Comparison of ENCODE assay signal across 23 cellular contexts in the genomic region with DNA sequence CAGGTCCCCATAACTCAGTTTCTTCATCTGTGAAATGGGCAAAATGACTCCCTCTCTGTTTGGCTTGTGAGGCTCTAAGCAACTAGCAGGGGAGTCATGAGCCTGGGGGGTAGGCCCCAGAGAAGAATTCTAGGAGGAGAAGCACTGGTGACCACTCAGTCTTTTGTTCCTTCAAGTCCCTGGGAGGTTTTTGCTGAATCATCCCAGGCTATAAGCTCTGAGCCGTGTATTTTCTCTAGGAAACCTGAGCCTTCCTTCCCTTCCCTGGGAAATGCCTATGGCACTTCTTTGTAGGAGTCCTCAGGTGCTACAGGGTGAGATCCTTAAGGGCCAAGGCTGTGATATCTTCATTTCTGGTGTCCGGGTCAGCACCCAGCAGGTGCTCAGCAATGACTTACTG. TPM values are rescaled to one million over a fixed set of nuclear protein-coding genes. Genes with fewer than 3 reads are reported as not detected.
DNase-seq lines count a peak whose midpoint lies in the region; ATAC-seq and TF ChIP-seq lines count a peak whose summit lies in the region.
"Had no signal": no experiment of that assay in that cellular context is flagged by ENCODE, and none has a peak within 500 bp of the region (broad histone marks: within the 10 kb centered on the region; RNA-seq: fewer than 3 reads in every experiment).

No MANE protein-coding gene starts in this region.

- no peaks in the 10 kb centered on the region for H3K36me3 Mint-ChIP-seq in GM23338 (ENCODE audit: low read depth)
- H3K36me3 Mint-ChIP-seq: CD4-positive, CD25-positive, alpha-beta regulatory T cell had no signal

- H2AK5ac ChIP-seq in IMR-90 (ENCODE audit: low read depth, low read length): no peak overlapping the region

- TF ChIP-seq RAD21 in IMR-90 (IDR thresholded peaks at IDR 0.05; ENCODE audit: low read length): no peak

- H3K9me2 ChIP-seq in GM23338 (ENCODE audit: insufficient read depth): no peaks in the 10 kb centered on the region

- H3K9ac ChIP-seq in IMR-90 (ENCODE audit: low read depth, low read length): no peak overlapping the region

- H3K27me3 Mint-ChIP-seq in GM23338 (ENCODE audit: insufficient read depth, low read depth, poor library complexity): peaks cover 26% of the 10 kb centered on the region

- no peak overlapping the region for H2BK5ac ChIP-seq in IMR-90 (ENCODE audit: low read depth, low read length, poor library complexity, severe bottlenecking)

- H4K5ac ChIP-seq in IMR-90 (ENCODE audit: low read depth, low read length): no peak overlapping the region

- TF ChIP-seq CTCF in GM23338 (conservative IDR thresholded peaks at IDR 0.05; ENCODE audit: low read depth in 2 of 2) (no peak), IMR-90 (conservative IDR thresholded peaks at IDR 0.05; ENCODE audit: low read depth, low read length) (no peak)

- POLR2A ChIA-PET in IMR-90 (lab: Charles Lee; ENCODE audit: unreplicated experiment): no interaction called here

- in situ Hi-C loops in IMR-90 (cut with MboI; ENCODE audit: low sequenced_read_pairs): no loop called here

- no peaks in the 10 kb centered on the region for H3F3A ChIP-seq in GM23338 (replicated peaks; ENCODE audit: low read depth)

- H2BK15ac ChIP-seq in IMR-90 (ENCODE audit: low read depth, low read length): no peak overlapping the region

- no peak overlapping the region for H2BK20ac ChIP-seq in IMR-90 (ENCODE audit: low read depth, low read length)

- H3K4me1 ChIP-seq in GM23338 (ENCODE audit: insufficient read depth): peaks cover 30% of the 10 kb centered on the region
- H3K4me1 ChIP-seq in IMR-90 (ENCODE audit: control insufficient read depth, insufficient read depth, low read length): no peaks in the 10 kb centered on the region
- H3K4me1 ChIP-seq: Caco-2, HAP-1 had no signal

- H3K27ac ChIP-seq in GM23338 (ENCODE audit: low read depth) (no peak overlapping the region), IMR-90 (ENCODE audit: insufficient read depth, low read length) (no peak overlapping the region), cingulate gyrus (ENCODE audit: low read depth, low read length) (peak overlapping the region; percentile 3)

- no peak for TF ChIP-seq POLR2A in IMR-90 (IDR thresholded peaks at IDR 0.05; ENCODE audit: low read depth, low read length)

- H3K9me3 Mint-ChIP-seq in GM23338: no peaks in the 10 kb centered on the region

- H2AFZ ChIP-seq in GM23338 (peak overlapping the region; percentile 23; the same call in 1 of the 2 replicates), IMR-90 (replicated peaks; ENCODE audit: low read length, poor library complexity) (no peak overlapping the region)

- H3K9me1 ChIP-seq in IMR-90 (ENCODE audit: insufficient read depth, low read length): no peaks in the 10 kb centered on the region

- CTCF ChIA-PET in IMR-90 (lab: Yijun Ruan, JAX): no interaction called here

- H3K4me2 ChIP-seq in GM23338: no peak overlapping the region
- no peak overlapping the region for H3K4me2 ChIP-seq in IMR-90 (ENCODE audit: low read depth, low read length)

- H3K18ac ChIP-seq in IMR-90 (ENCODE audit: low read depth, low read length): no peak overlapping the region

- H3K79me2 ChIP-seq in GM23338 (replicated peaks; ENCODE audit: insufficient read depth): no peaks in the 10 kb centered on the region

- no peak overlapping the region for H3K4me3 Mint-ChIP-seq in GM23338
- H3K4me3 Mint-ChIP-seq: B cell; CD4-positive, CD25-positive, alpha-beta regulatory T cell had no signal

- no peak overlapping the region for H3K4ac ChIP-seq in IMR-90 (ENCODE audit: low read depth, low read length)

- H3K9me3 ChIP-seq in IMR-90 (ENCODE audit: control insufficient read depth, insufficient read depth, low read length): no peaks in the 10 kb centered on the region
- H3K9me3 ChIP-seq: Caco-2, HAP-1 had no signal

- intact Hi-C loops in IMR-90 (cut with micrococcal nuclease): no loop called here

- H3K14ac ChIP-seq in IMR-90 (replicated peaks; ENCODE audit: low read depth, low read length): no peak overlapping the region

- H4K91ac ChIP-seq in IMR-90 (ENCODE audit: insufficient read depth, low read depth, low read length): no peak overlapping the region

- peak; percentile 44 for DNase-seq in GM23338 (ENCODE audit: low spot score)
- no peak for DNase-seq in IMR-90
- DNase-seq in renal cortical epithelial cell (ENCODE audit: low read depth): peak; percentile 32
- no peak for DNase-seq in NCI-H510A (lab: John Stamatoyannopoulos, UW)
- DNase-seq in left lobe of liver (ENCODE audit: low spot score): no peak
- DNase-seq: Caco-2; CD4-positive, CD25-positive, alpha-beta regulatory T cell; MV-4-11; NCI-H1417; NCI-H187 treated with DMSO at 0.1 percent for 48 hours; NCI-H2171; NCI-H446; NCI-H774; SW 1271 had no signal

- H3K4me3 ChIP-seq in GM23338: no peak overlapping the region
- no peak overlapping the region for H3K4me3 ChIP-seq in IMR-90 (ENCODE audit: insufficient read depth, low read depth, low read length)
- H3K4me3 ChIP-seq: HAP-1 had no signal

- no peak overlapping the region for H2AK9ac ChIP-seq in IMR-90 (replicated peaks; ENCODE audit: low read depth, low read length, poor library complexity)

- BruUV-seq in IMR-90 (replicated peaks; lab: Mats Ljungman, UMichigan): no TSS peak

- ATAC-seq in GM23338: peak; percentile 15
- ATAC-seq in IMR-90 (ENCODE audit: low read depth): no peak
- ATAC-seq in left lobe of liver: no peak
- ATAC-seq in GM19455 (IDR thresholded peaks at IDR 0.05; ENCODE audit: unreplicated experiment): no peak
- ATAC-seq: Panc1 had no signal

- WGBS in IMR-90 (ENCODE audit: extremely low coverage in 2 of 2, insufficient read length in 1 of 2), 2 experiments: no CpG with 5 or more reads among the region's 2 CpGs

- peaks cover 25% of the 10 kb centered on the region for H3K27me3 ChIP-seq in GM23338 (ENCODE audit: insufficient read depth)
- no peaks in the 10 kb centered on the region for H3K27me3 ChIP-seq in IMR-90 (ENCODE audit: control insufficient read depth, insufficient read depth, low read length)

- no peak overlapping the region for H4K8ac ChIP-seq in IMR-90 (ENCODE audit: low read depth in 2 of 2, low read length in 2 of 2)

- no peaks in the 10 kb centered on the region for H3K36me3 ChIP-seq in GM23338 (ENCODE audit: insufficient read depth)
- H3K36me3 ChIP-seq in IMR-90 (ENCODE audit: control insufficient read depth, insufficient read depth, low read length): no peaks in the 10 kb centered on the region
- H3K36me3 ChIP-seq: HAP-1 had no signal

- H3K27ac Mint-ChIP-seq in GM23338: 0 out of 2 replicates have a peak overlapping the region, but pooled peaks have one; percentile 64
- H3K27ac Mint-ChIP-seq: B cell; CD4-positive, CD25-positive, alpha-beta regulatory T cell had no signal

- H3K23ac ChIP-seq in IMR-90 (ENCODE audit: low read depth, low read length): no peak overlapping the region

- peaks cover 59% of the 10 kb centered on the region for H3K4me1 Mint-ChIP-seq in GM23338
- H3K4me1 Mint-ChIP-seq: B cell had no signal

- no peaks in the 10 kb centered on the region for H3K79me1 ChIP-seq in IMR-90 (ENCODE audit: low read depth in 1 of 2, low read length in 2 of 2)

- dilution Hi-C loops in IMR-90 (cut with HindIII; ENCODE audit: low sequenced_read_pairs, unreplicated experiment): no loop called here

- H2BK120ac ChIP-seq in IMR-90 (ENCODE audit: low read depth, low read length): no peak overlapping the region

- H4K20me1 ChIP-seq in GM23338 (replicated peaks; ENCODE audit: insufficient read depth): no peaks in the 10 kb centered on the region; the same call in 1 of the 2 replicates
- H4K20me1 ChIP-seq in IMR-90 (ENCODE audit: insufficient read depth, low read length): no peaks in the 10 kb centered on the region

- no peak overlapping the region for H3K56ac ChIP-seq in IMR-90 (ENCODE audit: extremely low read depth, insufficient read depth, low read length)

TF ChIP-seq in GM23338, 12 proteins besides CTCF, POLR2A, EP300 and RAD21 (continues in another document):
- TF ChIP-seq EZH2 (IDR thresholded peaks at IDR 0.05; ENCODE audit: low read depth, unreplicated experiment): no peak
- no peak for TF ChIP-seq STAT1 (IDR thresholded peaks at IDR 0.05; ENCODE audit: unreplicated experiment)
- no peak for TF ChIP-seq NANOG (IDR thresholded peaks at IDR 0.05; ENCODE audit: borderline replicate concordance)

TF ChIP-seq in IMR-90, 13 proteins besides CTCF, POLR2A, EP300 and RAD21:
- TF ChIP-seq NFE2L2 (IDR thresholded peaks at IDR 0.05; ENCODE audit: low read depth, low read length) (0 out of 2 replicates have a peak, but pooled peaks have one; percentile 21), MXI1 (IDR thresholded peaks at IDR 0.05; ENCODE audit: borderline replicate concordance, low read depth, low read length) (no peak)

RNA-seq across cellular contexts. Expression of gene RPH3A, which starts 4.5 kb away (rescaled TPM):
- total RNA-seq in GM23338 (2014; rRNA removed; shearing (Covaris generic)): 0.03 and 0.31 TPM in 2 replicates
- 0.21 TPM in 1 of 2 replicates, not detected in the other for polyA plus RNA-seq in GM23338 (2016; fragmentation: Nextera tagmentation; extraction: Ambion mirVana)
- total RNA-seq in IMR-90 (2012; rRNA removed): not detected in 2 replicates
- polyA plus RNA-seq in IMR-90 (2012; rRNA removed): not detected in 2 replicates
- polyA plus RNA-seq in IMR-90 (2012; cell fraction: cytosol; rRNA removed): not detected in 2 replicates
- not detected in 2 replicates for polyA plus RNA-seq in IMR-90 (2012; cell fraction: nucleus; rRNA removed; ENCODE audit: low replicate concordance)
- not detected in 2 replicates for total RNA-seq in renal cortical epithelial cell
- not detected for total RNA-seq in left lobe of liver
- total RNA-seq: B cell; Caco-2; CD4-positive, CD25-positive, alpha-beta regulatory T cell; G401; SK-MEL-5; T-helper 2 cell treated with Interferon-gamma antibody and Interleukin-4, amounts not matched to agents 100 ng/mL and 5 ng/mL, for 36 hours had no signal
- polyA plus RNA-seq: AG04450; CD4-positive, CD25-positive, alpha-beta regulatory T cell had no signal

Comparison
In these comparisons a context has a peak if more than half of its experiments do, and no peak if none do; other contexts are left out.
1. DNase-seq: peak in GM23338 (single experiment) and renal cortical epithelial cell (single experiment); none in IMR-90 (single experiment), NCI-H510A (single experiment) and left lobe of liver (single experiment).